ENCODE assay signal across 9 cellular contexts in the genomic region with DNA sequence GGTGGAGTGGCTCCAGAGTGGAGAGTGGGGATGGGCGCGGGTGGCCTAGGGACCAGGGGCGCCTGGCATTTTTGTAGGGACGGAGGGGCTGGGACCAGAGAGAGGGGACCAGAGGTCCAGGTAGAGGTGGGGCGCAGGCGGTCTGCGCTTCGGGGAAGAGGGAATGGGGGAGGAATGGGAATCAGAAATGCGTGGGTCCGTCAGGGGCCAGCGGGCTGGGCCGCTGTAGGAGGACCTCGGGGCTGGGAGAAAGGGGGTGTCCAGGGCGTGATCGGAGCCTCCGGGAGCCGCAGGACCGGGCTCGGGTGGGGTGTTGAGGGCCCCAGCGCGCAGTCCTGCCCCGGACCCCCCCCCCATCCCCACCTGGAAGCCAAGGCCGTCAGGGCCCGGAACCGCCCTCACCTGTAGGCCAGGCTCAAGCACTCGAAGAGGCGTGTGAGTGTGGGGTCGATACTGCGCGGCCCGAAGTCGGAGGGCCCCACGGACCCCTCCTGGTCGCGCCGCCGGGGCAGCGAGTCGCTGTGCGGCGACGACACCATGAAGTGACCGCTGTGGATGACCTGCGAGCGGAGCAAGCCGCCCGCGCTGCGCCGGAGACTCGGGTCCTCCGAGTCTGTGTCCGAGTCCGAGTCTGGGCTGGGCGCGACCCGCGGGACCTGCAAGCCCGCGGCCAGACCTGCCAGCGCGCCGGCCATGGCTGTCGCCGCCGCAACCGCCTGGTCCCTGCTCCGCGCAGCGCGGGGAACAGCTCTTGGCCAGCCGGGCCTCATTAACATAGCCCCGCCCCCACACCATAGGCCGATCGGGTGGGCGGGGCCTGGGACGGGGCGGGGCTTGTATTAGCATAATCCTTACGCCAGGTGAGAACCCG. TPM values are rescaled to one million over a fixed set of nuclear protein-coding genes. Genes with fewer than 3 reads are reported as not detected.
DNase-seq lines count a peak whose midpoint lies in the region; ATAC-seq and TF ChIP-seq lines count a peak whose summit lies in the region.
"Had no signal": no experiment of that assay in that cellular context is flagged by ENCODE, and none has a peak within 500 bp of the region (broad histone marks: within the 10 kb centered on the region; RNA-seq: fewer than 3 reads in every experiment).

Gene MLXIPL (minus strand): TSS at position 725 of the 871 bp plus-strand sequence. CDS start 30 bp downstream, at position 695.

- DNase-seq in ACHN (peak; percentile 77), HL-60 (ENCODE audit: low read depth in 1 of 2, low spot score in 1 of 2) (peak in 1 of 2 experiments; percentile 47), Peyer's patch (peak; percentile 48 to 96 (median 93)), glutamatergic neuron (peak; percentile 89), testis (peak; percentile 96)
- peak in 1 of 2 donors; percentile 67 for DNase-seq in activated naive CD4-positive, alpha-beta T cell treated with anti-CD3 and anti-CD28 coated beads, Interleukin-2, amount 50 U/mL, for 72 hours (ENCODE audit: low spot score in 2 of 2)

- H3K27me3 Mint-ChIP-seq in glutamatergic neuron (ENCODE audit: unreplicated experiment), result peaks cover 5% of the 10 kb centered on the region

- no peaks in the 10 kb centered on the region for H3K9me3 ChIP-seq in Peyer's patch
- no peaks in the 10 kb centered on the region for H3K9me3 ChIP-seq in neutrophil
- no peaks in the 10 kb centered on the region for H3K9me3 ChIP-seq in testis

- H3K36me3 ChIP-seq in Peyer's patch, result no peaks in the 10 kb centered on the region
- no peaks in the 10 kb centered on the region for H3K36me3 ChIP-seq in neutrophil
- H3K36me3 ChIP-seq in testis (ENCODE audit: low read depth, missing control alignments), result no peaks in the 10 kb centered on the region

- H3K4me3 ChIP-seq in HL-60 (replicated peaks; ENCODE audit: insufficient read depth, low read length) (peak within 1 kb of the TSS; percentile 26), Peyer's patch (peak within 1 kb of the TSS; percentile 44 to 88 (median 67)), neutrophil (ENCODE audit: low read depth in 1 of 2, low read length in 1 of 2) (peak within 1 kb of the TSS; percentile 31 to 53), testis (peak within 1 kb of the TSS; percentile 59 to 75)

- no peaks in the 10 kb centered on the region for H3K36me3 Mint-ChIP-seq in activated naive CD4-positive, alpha-beta T cell treated with anti-CD3 and anti-CD28 coated beads, Interleukin-2, amount 50 U/mL, for 72 hours
- H3K36me3 Mint-ChIP-seq in glutamatergic neuron (ENCODE audit: unreplicated experiment), result no peaks in the 10 kb centered on the region

- H3K4me1 ChIP-seq in Peyer's patch (peaks cover 0 to 16% (median 6%) of the 10 kb centered on the region in 4 donors), neutrophil (ENCODE audit: control insufficient read depth in 1 of 2, insufficient read depth in 1 of 2, low read depth in 1 of 2, low read length in 1 of 2) (peaks cover 3 to 18% of the 10 kb centered on the region in 2 experiments), testis (peaks cover 15% of the 10 kb centered on the region)

- WGBS in testis, 2 donors, result 3 to 4% methylated on average over 22 to 63 of the region's 80 CpGs

- TF ChIP-seq CTCF in HL-60 (IDR thresholded peaks at IDR 0.05; ENCODE audit: insufficient read depth, low read length), result no peak
- TF ChIP-seq CTCF in Peyer's patch (IDR thresholded peaks at IDR 0.05), result no peak
- TF ChIP-seq CTCF in glutamatergic neuron (IDR thresholded peaks at IDR 0.05; ENCODE audit: partially characterized antibody, unreplicated experiment), result no peak
- no peak for TF ChIP-seq CTCF in neutrophil (IDR thresholded peaks at IDR 0.05)
- no peak for TF ChIP-seq CTCF in testis (IDR thresholded peaks at IDR 0.05)

- H3K27ac ChIP-seq in HL-60 (replicated peaks) (no peak within 1 kb of the TSS), Peyer's patch (peak within 1 kb of the TSS in 3 of 4 donors; percentile 72 to 86 (median 81)), neutrophil (no peak within 1 kb of the TSS), testis (peak within 1 kb of the TSS; percentile 41 to 46)
- H3K27ac ChIP-seq: epithelial cell of prostate had no signal

- ATAC-seq in activated naive CD4-positive, alpha-beta T cell treated with anti-CD3 and anti-CD28 coated beads, Interleukin-2, amount 50 U/mL, for 72 hours, result peak; percentile 87 to 90
- no peak for ATAC-seq in HG03039 (IDR thresholded peaks at IDR 0.05; ENCODE audit: unreplicated experiment)

- no peaks in the 10 kb centered on the region for H3K9me3 Mint-ChIP-seq in activated naive CD4-positive, alpha-beta T cell treated with anti-CD3 and anti-CD28 coated beads, Interleukin-2, amount 50 U/mL, for 72 hours
- peaks cover 4% of the 10 kb centered on the region for H3K9me3 Mint-ChIP-seq in glutamatergic neuron (ENCODE audit: unreplicated experiment)

- H3K27ac Mint-ChIP-seq in activated naive CD4-positive, alpha-beta T cell treated with anti-CD3 and anti-CD28 coated beads, Interleukin-2, amount 50 U/mL, for 72 hours, result no peak within 1 kb of the TSS
- H3K27ac Mint-ChIP-seq in glutamatergic neuron (ENCODE audit: unreplicated experiment), result no peak within 1 kb of the TSS

- TF ChIP-seq POLR2A in Peyer's patch (IDR thresholded peaks at IDR 0.05), result peak; percentile 90 to 92
- no peak for TF ChIP-seq POLR2A in testis (IDR thresholded peaks at IDR 0.05)

- H3K27me3 ChIP-seq in HL-60 (ENCODE audit: insufficient read depth, poor library complexity, severe bottlenecking) (peaks cover 43% of the 10 kb centered on the region), Peyer's patch (no peaks in the 10 kb centered on the region), neutrophil (peaks cover 100% of the 10 kb centered on the region), testis (no peaks in the 10 kb centered on the region)

- intact Hi-C loops in testis (cut with DNase I; ENCODE audit: low total_unique reads), result no loop called here

- in situ Hi-C loops in ACHN (cut with HindIII; ENCODE audit: low pct_ligation_motif_present, low pct_unique_long_range_greater_than_20kb, low sequenced_read_pairs), result no loop called here

- H3K4me3 Mint-ChIP-seq in glutamatergic neuron (ENCODE audit: unreplicated experiment), result no peak within 1 kb of the TSS

- no peaks in the 10 kb centered on the region for H3K4me1 Mint-ChIP-seq in glutamatergic neuron (ENCODE audit: low read depth, unreplicated experiment)

RNA-seq across cellular contexts. Expression of gene MLXIPL, which starts in this region (rescaled TPM):
- 100 to 1,000 TPM; 114 to 465 (median 293) TPM for total RNA-seq in Peyer's patch
- total RNA-seq in activated naive CD4-positive, alpha-beta T cell treated with anti-CD3 and anti-CD28 coated beads, Interleukin-2, amount 50 U/mL, for 72 hours, result not detected
- 0.86 TPM for total RNA-seq in glutamatergic neuron (ENCODE audit: unreplicated experiment)
- total RNA-seq in testis, result 100 to 1,000 TPM; 160 to 215 TPM
- 34.2 TPM for polyA plus RNA-seq in testis (ENCODE audit: insufficient read depth, low read depth, low replicate concordance)

Comparison
In these comparisons a context has a peak if more than half of its experiments do, and no peak if none do; other contexts are left out.
1. RNA of gene MLXIPL (total RNA-seq): 114 to 465 TPM in Peyer's patch and 160 to 215 TPM in testis; 0.86 TPM in glutamatergic neuron (single experiment) and not detected in activated naive CD4-positive, alpha-beta T cell treated with anti-CD3 and anti-CD28 coated beads, Interleukin-2, amount 50 U/mL, for 72 hours; every median in the first group is over 10 times any median in the second.
2. Peak in ATAC-seq in activated naive CD4-positive, alpha-beta T cell treated with anti-CD3 and anti-CD28 coated beads, Interleukin-2, amount 50 U/mL, for 72 hours; RNA of the gene not detected or under 1 TPM.
3. Peak in DNase-seq in glutamatergic neuron; RNA of the gene not detected or under 1 TPM.
4. H3K27ac ChIP-seq: peak in Peyer's patch (3 of 4) and testis (2 of 2); none in HL-60 (single experiment) and neutrophil (single experiment).
5. Peak in every context shown above with its lines, with median percentiles within 50 percentile points of each other: H3K4me3 ChIP-seq.